In the genomic region with DNA sequence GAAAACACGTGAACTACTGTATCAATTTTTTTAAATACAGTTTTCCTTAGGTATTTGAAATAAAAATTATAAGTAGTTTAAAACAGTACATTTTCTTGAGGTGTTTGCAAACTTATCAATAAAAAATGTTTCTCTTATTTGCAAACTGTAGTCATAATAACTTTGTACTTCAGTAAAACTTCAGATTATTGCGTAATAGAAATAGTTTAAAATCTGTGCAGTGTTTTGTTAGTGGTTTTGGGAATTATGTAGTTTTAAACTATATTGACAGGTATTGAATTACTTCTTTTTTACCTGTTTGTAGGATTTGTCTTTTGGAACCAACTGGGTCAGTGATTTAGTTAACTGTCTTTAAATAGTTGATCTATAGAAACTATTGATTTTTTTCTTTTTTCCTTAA, we compare ENCODE assay signal across 3 cellular contexts.
TF ChIP-seq lines count a peak whose summit lies in the region.

No MANE protein-coding gene starts in this region.

TF ChIP-seq in A549, 52 proteins besides CTCF, POLR2A, EP300 and RAD21:
- peak; percentile 20 to 29; a peak in 2 of 4 replicates for TF ChIP-seq CEBPB (IDR thresholded peaks at IDR 0.05)
- TF ChIP-seq, protein P1, sequence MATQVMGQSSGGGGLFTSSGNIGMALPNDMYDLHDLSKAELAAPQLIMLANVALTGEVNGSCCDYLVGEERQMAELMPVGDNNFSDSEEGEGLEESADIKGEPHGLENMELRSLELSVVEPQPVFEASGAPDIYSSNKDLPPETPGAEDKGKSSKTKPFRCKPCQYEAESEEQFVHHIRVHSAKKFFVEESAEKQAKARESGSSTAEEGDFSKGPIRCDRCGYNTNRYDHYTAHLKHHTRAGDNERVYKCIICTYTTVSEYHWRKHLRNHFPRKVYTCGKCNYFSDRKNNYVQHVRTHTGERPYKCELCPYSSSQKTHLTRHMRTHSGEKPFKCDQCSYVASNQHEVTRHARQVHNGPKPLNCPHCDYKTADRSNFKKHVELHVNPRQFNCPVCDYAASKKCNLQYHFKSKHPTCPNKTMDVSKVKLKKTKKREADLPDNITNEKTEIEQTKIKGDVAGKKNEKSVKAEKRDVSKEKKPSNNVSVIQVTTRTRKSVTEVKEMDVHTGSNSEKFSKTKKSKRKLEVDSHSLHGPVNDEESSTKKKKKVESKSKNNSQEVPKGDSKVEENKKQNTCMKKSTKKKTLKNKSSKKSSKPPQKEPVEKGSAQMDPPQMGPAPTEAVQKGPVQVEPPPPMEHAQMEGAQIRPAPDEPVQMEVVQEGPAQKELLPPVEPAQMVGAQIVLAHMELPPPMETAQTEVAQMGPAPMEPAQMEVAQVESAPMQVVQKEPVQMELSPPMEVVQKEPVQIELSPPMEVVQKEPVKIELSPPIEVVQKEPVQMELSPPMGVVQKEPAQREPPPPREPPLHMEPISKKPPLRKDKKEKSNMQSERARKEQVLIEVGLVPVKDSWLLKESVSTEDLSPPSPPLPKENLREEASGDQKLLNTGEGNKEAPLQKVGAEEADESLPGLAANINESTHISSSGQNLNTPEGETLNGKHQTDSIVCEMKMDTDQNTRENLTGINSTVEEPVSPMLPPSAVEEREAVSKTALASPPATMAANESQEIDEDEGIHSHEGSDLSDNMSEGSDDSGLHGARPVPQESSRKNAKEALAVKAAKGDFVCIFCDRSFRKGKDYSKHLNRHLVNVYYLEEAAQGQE (IDR thresholded peaks at IDR 0.05): no peak

TF ChIP-seq in IMR-90, 13 proteins besides CTCF, POLR2A, EP300 and RAD21:
- TF ChIP-seq CEBPB (IDR thresholded peaks at IDR 0.05; ENCODE audit: low read depth, low read length): peak; percentile 96
- TF ChIP-seq, protein P2, sequence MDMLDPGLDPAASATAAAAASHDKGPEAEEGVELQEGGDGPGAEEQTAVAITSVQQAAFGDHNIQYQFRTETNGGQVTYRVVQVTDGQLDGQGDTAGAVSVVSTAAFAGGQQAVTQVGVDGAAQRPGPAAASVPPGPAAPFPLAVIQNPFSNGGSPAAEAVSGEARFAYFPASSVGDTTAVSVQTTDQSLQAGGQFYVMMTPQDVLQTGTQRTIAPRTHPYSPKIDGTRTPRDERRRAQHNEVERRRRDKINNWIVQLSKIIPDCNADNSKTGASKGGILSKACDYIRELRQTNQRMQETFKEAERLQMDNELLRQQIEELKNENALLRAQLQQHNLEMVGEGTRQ (IDR thresholded peaks at IDR 0.05; ENCODE audit: low read depth, low read length): no peak
- no peak for TF ChIP-seq MXI1 (IDR thresholded peaks at IDR 0.05; ENCODE audit: borderline replicate concordance, low read depth, low read length)
- TF ChIP-seq MAZ (IDR thresholded peaks at IDR 0.05; ENCODE audit: borderline replicate concordance, low read depth, low read length): no peak
- TF ChIP-seq RCOR1 (IDR thresholded peaks at IDR 0.05; ENCODE audit: insufficient replicate concordance, low read length): no peak

TF ChIP-seq in H1, 55 proteins besides CTCF, POLR2A, EP300 and RAD21:
- TF ChIP-seq SP4 (IDR thresholded peaks at IDR 0.05; ENCODE audit: low read length) (no peak), CEBPB (IDR thresholded peaks at IDR 0.05; ENCODE audit: low read depth, low read length) (peak; percentile 58; the same call in 1 of the 2 replicates), CBX8 (IDR thresholded peaks at IDR 0.05; ENCODE audit: borderline replicate concordance, low read depth, low read length) (no peak)
- TF ChIP-seq, protein P3, sequence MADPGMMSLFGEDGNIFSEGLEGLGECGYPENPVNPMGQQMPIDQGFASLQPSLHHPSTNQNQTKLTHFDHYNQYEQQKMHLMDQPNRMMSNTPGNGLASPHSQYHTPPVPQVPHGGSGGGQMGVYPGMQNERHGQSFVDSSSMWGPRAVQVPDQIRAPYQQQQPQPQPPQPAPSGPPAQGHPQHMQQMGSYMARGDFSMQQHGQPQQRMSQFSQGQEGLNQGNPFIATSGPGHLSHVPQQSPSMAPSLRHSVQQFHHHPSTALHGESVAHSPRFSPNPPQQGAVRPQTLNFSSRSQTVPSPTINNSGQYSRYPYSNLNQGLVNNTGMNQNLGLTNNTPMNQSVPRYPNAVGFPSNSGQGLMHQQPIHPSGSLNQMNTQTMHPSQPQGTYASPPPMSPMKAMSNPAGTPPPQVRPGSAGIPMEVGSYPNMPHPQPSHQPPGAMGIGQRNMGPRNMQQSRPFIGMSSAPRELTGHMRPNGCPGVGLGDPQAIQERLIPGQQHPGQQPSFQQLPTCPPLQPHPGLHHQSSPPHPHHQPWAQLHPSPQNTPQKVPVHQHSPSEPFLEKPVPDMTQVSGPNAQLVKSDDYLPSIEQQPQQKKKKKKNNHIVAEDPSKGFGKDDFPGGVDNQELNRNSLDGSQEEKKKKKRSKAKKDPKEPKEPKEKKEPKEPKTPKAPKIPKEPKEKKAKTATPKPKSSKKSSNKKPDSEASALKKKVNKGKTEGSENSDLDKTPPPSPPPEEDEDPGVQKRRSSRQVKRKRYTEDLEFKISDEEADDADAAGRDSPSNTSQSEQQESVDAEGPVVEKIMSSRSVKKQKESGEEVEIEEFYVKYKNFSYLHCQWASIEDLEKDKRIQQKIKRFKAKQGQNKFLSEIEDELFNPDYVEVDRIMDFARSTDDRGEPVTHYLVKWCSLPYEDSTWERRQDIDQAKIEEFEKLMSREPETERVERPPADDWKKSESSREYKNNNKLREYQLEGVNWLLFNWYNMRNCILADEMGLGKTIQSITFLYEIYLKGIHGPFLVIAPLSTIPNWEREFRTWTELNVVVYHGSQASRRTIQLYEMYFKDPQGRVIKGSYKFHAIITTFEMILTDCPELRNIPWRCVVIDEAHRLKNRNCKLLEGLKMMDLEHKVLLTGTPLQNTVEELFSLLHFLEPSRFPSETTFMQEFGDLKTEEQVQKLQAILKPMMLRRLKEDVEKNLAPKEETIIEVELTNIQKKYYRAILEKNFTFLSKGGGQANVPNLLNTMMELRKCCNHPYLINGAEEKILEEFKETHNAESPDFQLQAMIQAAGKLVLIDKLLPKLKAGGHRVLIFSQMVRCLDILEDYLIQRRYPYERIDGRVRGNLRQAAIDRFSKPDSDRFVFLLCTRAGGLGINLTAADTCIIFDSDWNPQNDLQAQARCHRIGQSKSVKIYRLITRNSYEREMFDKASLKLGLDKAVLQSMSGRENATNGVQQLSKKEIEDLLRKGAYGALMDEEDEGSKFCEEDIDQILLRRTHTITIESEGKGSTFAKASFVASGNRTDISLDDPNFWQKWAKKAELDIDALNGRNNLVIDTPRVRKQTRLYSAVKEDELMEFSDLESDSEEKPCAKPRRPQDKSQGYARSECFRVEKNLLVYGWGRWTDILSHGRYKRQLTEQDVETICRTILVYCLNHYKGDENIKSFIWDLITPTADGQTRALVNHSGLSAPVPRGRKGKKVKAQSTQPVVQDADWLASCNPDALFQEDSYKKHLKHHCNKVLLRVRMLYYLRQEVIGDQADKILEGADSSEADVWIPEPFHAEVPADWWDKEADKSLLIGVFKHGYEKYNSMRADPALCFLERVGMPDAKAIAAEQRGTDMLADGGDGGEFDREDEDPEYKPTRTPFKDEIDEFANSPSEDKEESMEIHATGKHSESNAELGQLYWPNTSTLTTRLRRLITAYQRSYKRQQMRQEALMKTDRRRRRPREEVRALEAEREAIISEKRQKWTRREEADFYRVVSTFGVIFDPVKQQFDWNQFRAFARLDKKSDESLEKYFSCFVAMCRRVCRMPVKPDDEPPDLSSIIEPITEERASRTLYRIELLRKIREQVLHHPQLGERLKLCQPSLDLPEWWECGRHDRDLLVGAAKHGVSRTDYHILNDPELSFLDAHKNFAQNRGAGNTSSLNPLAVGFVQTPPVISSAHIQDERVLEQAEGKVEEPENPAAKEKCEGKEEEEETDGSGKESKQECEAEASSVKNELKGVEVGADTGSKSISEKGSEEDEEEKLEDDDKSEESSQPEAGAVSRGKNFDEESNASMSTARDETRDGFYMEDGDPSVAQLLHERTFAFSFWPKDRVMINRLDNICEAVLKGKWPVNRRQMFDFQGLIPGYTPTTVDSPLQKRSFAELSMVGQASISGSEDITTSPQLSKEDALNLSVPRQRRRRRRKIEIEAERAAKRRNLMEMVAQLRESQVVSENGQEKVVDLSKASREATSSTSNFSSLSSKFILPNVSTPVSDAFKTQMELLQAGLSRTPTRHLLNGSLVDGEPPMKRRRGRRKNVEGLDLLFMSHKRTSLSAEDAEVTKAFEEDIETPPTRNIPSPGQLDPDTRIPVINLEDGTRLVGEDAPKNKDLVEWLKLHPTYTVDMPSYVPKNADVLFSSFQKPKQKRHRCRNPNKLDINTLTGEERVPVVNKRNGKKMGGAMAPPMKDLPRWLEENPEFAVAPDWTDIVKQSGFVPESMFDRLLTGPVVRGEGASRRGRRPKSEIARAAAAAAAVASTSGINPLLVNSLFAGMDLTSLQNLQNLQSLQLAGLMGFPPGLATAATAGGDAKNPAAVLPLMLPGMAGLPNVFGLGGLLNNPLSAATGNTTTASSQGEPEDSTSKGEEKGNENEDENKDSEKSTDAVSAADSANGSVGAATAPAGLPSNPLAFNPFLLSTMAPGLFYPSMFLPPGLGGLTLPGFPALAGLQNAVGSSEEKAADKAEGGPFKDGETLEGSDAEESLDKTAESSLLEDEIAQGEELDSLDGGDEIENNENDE (IDR thresholded peaks at IDR 0.05; ENCODE audit: insufficient replicate concordance, low read length): no peak
- TF ChIP-seq, protein P4, sequence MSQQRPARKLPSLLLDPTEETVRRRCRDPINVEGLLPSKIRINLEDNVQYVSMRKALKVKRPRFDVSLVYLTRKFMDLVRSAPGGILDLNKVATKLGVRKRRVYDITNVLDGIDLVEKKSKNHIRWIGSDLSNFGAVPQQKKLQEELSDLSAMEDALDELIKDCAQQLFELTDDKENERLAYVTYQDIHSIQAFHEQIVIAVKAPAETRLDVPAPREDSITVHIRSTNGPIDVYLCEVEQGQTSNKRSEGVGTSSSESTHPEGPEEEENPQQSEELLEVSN (IDR thresholded peaks at IDR 0.05): no peak
